33 cellular contexts compared by ENCODE assay signal in the genomic region with DNA sequence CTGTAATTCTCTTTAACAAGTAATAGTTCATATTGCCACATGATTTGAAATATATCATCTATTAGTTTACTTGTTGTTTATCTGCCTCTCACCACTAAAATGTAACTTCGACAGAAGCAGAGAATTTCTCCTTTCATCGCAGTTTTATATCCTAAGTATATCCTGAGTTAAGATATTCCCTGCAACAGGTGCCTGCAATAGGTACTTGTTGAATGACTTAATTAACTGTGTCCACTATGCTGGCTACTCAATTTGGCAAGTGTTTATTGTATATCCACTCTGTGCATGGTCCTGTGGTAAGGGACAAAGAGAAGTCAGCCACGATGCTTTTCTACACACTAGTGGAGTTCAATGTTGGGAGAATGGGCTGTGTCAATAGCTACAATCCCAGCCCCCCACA.
"Had no signal": no experiment of that assay in that cellular context is flagged by ENCODE, and none has a peak within 500 bp of the region (broad histone marks: within the 10 kb centered on the region; RNA-seq: fewer than 3 reads in every experiment).

No MANE protein-coding gene starts in this region.

- H3K9me3 Mint-ChIP-seq: activated B cell treated with CpG ODN at 0.5 μM for 24 hours; activated CD4-positive, alpha-beta memory T cell treated with anti-CD3 and anti-CD28 coated beads for 36 hours; activated CD4-positive, alpha-beta T cell treated with anti-CD3 and anti-CD28 coated beads, Interleukin-2, amount 10 ng/mL, durations not matched to agents 24 days and 14 days; activated CD8-positive, alpha-beta T cell treated with anti-CD3 and anti-CD28 coated beads for 36 hours; activated naive CD4-positive, alpha-beta T cell treated with anti-CD3 and anti-CD28 coated beads for 36 hours; activated naive CD4-positive, alpha-beta T cell treated with anti-CD3 and anti-CD28 coated beads, Interleukin-2, amount 50 U/mL, for 72 hours; activated naive CD8-positive, alpha-beta T cell treated with anti-CD3 and anti-CD28 coated beads for 36 hours; activated T-cell treated with anti-CD3 and anti-CD28 coated beads, Interleukin-2, amount 50 U/mL, for 4 hours; activated T-cell treated with anti-CD3 and anti-CD28 coated beads, Interleukin-2, amount 50 U/mL, for 72 hours; activated T-helper 1 cell treated with anti-CD3 and anti-CD28 coated beads, Interleukin-12 subunit alpha, Interleukin-12 subunit beta, Interleukin-2, Interleukin-4 antibody, amounts not matched to agents 30 ng/mL and 10 ng/mL and 1 ng/mL, durations not matched to agents 14 hours and 24 hours and 36 hours; activated T-helper 17 cell treated with anti-CD3 and anti-CD28 coated beads, Interleukin-2, amount 50 U/mL, for 72 hours; T-helper 2 cell treated with Interferon-gamma antibody and Interleukin-4, amounts not matched to agents 5 μg/mL and 100 μg/mL, for 36 hours had no signal

- H3K27ac Mint-ChIP-seq: activated B cell treated with CpG ODN at 0.5 μM for 24 hours; activated CD4-positive, alpha-beta memory T cell treated with anti-CD3 and anti-CD28 coated beads for 36 hours; activated CD4-positive, alpha-beta T cell treated with anti-CD3 and anti-CD28 coated beads, Interleukin-2, amount 10 ng/mL, durations not matched to agents 24 days and 14 days; activated CD8-positive, alpha-beta T cell treated with anti-CD3 and anti-CD28 coated beads for 36 hours; activated naive CD4-positive, alpha-beta T cell treated with anti-CD3 and anti-CD28 coated beads for 36 hours; activated naive CD8-positive, alpha-beta T cell treated with anti-CD3 and anti-CD28 coated beads for 36 hours; activated T-cell treated with anti-CD3 and anti-CD28 coated beads, Interleukin-2, amount 50 U/mL, for 72 hours; activated T-helper 1 cell treated with anti-CD3 and anti-CD28 coated beads, Interleukin-12 subunit alpha, Interleukin-12 subunit beta, Interleukin-2, Interleukin-4 antibody, amounts not matched to agents 30 ng/mL and 10 ng/mL and 1 ng/mL, durations not matched to agents 14 hours and 24 hours and 36 hours; activated T-helper 17 cell treated with anti-CD3 and anti-CD28 coated beads, Interleukin-2, amount 50 U/mL, for 72 hours; T-helper 2 cell treated with Interferon-gamma antibody and Interleukin-4, amounts not matched to agents 5 μg/mL and 100 μg/mL, for 36 hours had no signal

- H3K4me1 ChIP-seq: adrenal gland, breast epithelium had no signal

- H3K27me3 Mint-ChIP-seq: activated B cell treated with CpG ODN at 0.5 μM for 24 hours had no signal

- DNase-seq: activated B cell treated with CpG ODN at 0.5 μM for 24 hours; activated CD4-positive, alpha-beta memory T cell treated with anti-CD3 and anti-CD28 coated beads for 36 hours; activated CD4-positive, alpha-beta T cell treated with anti-CD3 and anti-CD28 coated beads for 4 hours; activated CD4-positive, alpha-beta T cell treated with anti-CD3 and anti-CD28 coated beads, Interleukin-2, amount 10 ng/mL, durations not matched to agents 24 days and 14 days; activated CD4-positive, alpha-beta T cell treated with anti-CD3 and anti-CD28 coated beads, Interleukin-2, amount 50 U/mL, for 1 hour; activated CD4-positive, alpha-beta T cell treated with anti-CD3 and anti-CD28 coated beads, Interleukin-2, amount 50 U/mL, for 4 hours; activated CD4-positive, CD25-positive, alpha-beta regulatory T cell treated with anti-CD3 and anti-CD28 coated beads, Interleukin-2, amount 50 U/mL, for 72 hours; activated CD8-positive, alpha-beta memory T cell treated with anti-CD3 and anti-CD28 coated beads, Interleukin-2, amount 50 U/mL, for 4 hours; activated CD8-positive, alpha-beta T cell treated with anti-CD3 and anti-CD28 coated beads for 36 hours; activated effector memory CD4-positive, alpha-beta T cell treated with anti-CD3 and anti-CD28 coated beads, Interleukin-2, amount 50 U/mL, for 16 hours; activated gamma-delta T cell treated with Interleukin-2 at 50 U/mL for 16 hours; activated naive CD4-positive, alpha-beta T cell; activated naive CD4-positive, alpha-beta T cell treated with anti-CD3 and anti-CD28 coated beads for 36 hours; activated naive CD4-positive, alpha-beta T cell treated with anti-CD3 and anti-CD28 coated beads, Interleukin-2, amount 50 U/mL, for 16 hours; activated naive CD8-positive, alpha-beta T cell treated with anti-CD3 and anti-CD28 coated beads for 36 hours; activated T-cell treated with anti-CD3 and anti-CD28 coated beads for 4 hours; activated T-cell treated with anti-CD3 and anti-CD28 coated beads, Interleukin-2, amount 50 U/mL, for 1 hour; activated T-cell treated with anti-CD3 and anti-CD28 coated beads, Interleukin-2, amount 50 U/mL, for 4 hours; activated T-cell treated with anti-CD3 and anti-CD28 coated beads, Interleukin-2, amount 50 U/mL, for 72 hours; adrenal gland; amniotic stem cell; aorta; body of pancreas; brain microvascular endothelial cell; central memory CD4-positive, alpha-beta T cell; T-helper 2 cell; T-helper 9 cell had no signal

- H3K9me3 ChIP-seq: adrenal gland, body of pancreas, breast epithelium had no signal

- H3K4me3 ChIP-seq: adrenal gland, body of pancreas, breast epithelium had no signal

- H3K4me1 Mint-ChIP-seq: activated B cell treated with CpG ODN at 0.5 μM for 24 hours; activated naive CD8-positive, alpha-beta T cell treated with anti-CD3 and anti-CD28 coated beads for 36 hours; activated T-helper 17 cell treated with anti-CD3 and anti-CD28 coated beads, Interleukin-2, amount 50 U/mL, for 72 hours had no signal

- H3K4me3 Mint-ChIP-seq: activated B cell treated with CpG ODN at 0.5 μM for 24 hours; activated CD4-positive, alpha-beta memory T cell treated with anti-CD3 and anti-CD28 coated beads for 36 hours; activated CD4-positive, alpha-beta T cell treated with anti-CD3 and anti-CD28 coated beads, Interleukin-2, amount 10 ng/mL, durations not matched to agents 24 days and 14 days; activated CD8-positive, alpha-beta T cell treated with anti-CD3 and anti-CD28 coated beads for 36 hours; activated naive CD4-positive, alpha-beta T cell treated with anti-CD3 and anti-CD28 coated beads for 36 hours; activated naive CD8-positive, alpha-beta T cell treated with anti-CD3 and anti-CD28 coated beads for 36 hours; activated T-cell treated with anti-CD3 and anti-CD28 coated beads, Interleukin-2, amount 50 U/mL, for 4 hours; activated T-cell treated with anti-CD3 and anti-CD28 coated beads, Interleukin-2, amount 50 U/mL, for 72 hours; activated T-helper 1 cell treated with anti-CD3 and anti-CD28 coated beads, Interleukin-12 subunit alpha, Interleukin-12 subunit beta, Interleukin-2, Interleukin-4 antibody, amounts not matched to agents 30 ng/mL and 10 ng/mL and 1 ng/mL, durations not matched to agents 14 hours and 24 hours and 36 hours; activated T-helper 17 cell treated with anti-CD3 and anti-CD28 coated beads, Interleukin-2, amount 50 U/mL, for 72 hours; T-helper 2 cell treated with Interferon-gamma antibody and Interleukin-4, amounts not matched to agents 5 μg/mL and 100 μg/mL, for 36 hours had no signal

- H3K36me3 Mint-ChIP-seq: activated CD4-positive, alpha-beta memory T cell treated with anti-CD3 and anti-CD28 coated beads for 36 hours; activated naive CD4-positive, alpha-beta T cell treated with anti-CD3 and anti-CD28 coated beads, Interleukin-2, amount 50 U/mL, for 72 hours; activated naive CD8-positive, alpha-beta T cell treated with anti-CD3 and anti-CD28 coated beads for 36 hours had no signal

- H3K36me3 ChIP-seq: adrenal gland, brain microvascular endothelial cell, breast epithelium had no signal

- H3K27ac ChIP-seq: adrenal gland, body of pancreas, brain microvascular endothelial cell, breast epithelium, VCaP had no signal

- H3K27me3 ChIP-seq: adrenal gland, body of pancreas, brain microvascular endothelial cell, breast epithelium had no signal

- ATAC-seq: activated CD8-positive, alpha-beta T cell treated with anti-CD3 and anti-CD28 coated beads for 36 hours; activated naive CD4-positive, alpha-beta T cell treated with anti-CD3 and anti-CD28 coated beads, Interleukin-2, amount 50 U/mL, for 72 hours; activated T-cell treated with anti-CD3 and anti-CD28 coated beads, Interleukin-2, amount 50 U/mL, for 4 hours; activated T-cell treated with anti-CD3 and anti-CD28 coated beads, Interleukin-2, amount 50 U/mL, for 72 hours; activated T-helper 17 cell treated with anti-CD3 and anti-CD28 coated beads, Interleukin-2, amount 50 U/mL, for 72 hours; body of pancreas had no signal
